In genomic region chr12:109356586-109356985, GRCh38 we compare ENCODE assay signal across 1 cellular context.
TF ChIP-seq lines count a peak whose summit lies in the region.

No MANE protein-coding gene starts in this region.

TF ChIP-seq in HEK293, 187 proteins besides CTCF, POLR2A, EP300 and RAD21 (continued from another document):
- TF ChIP-seq ZBTB21 (tag by site-specific recombination; IDR thresholded peaks at IDR 0.05) (no peak), ZNF292 (tag by site-specific recombination; IDR thresholded peaks at IDR 0.05; ENCODE audit: borderline replicate concordance, low read depth) (no peak), ZNF398 (tag by site-specific recombination; IDR thresholded peaks at IDR 0.05) (no peak), TCF7L2 (IDR thresholded peaks at IDR 0.05; ENCODE audit: borderline replicate concordance, low read depth, low read length) (0 out of 2 replicates have a peak, but pooled peaks have one; percentile 27), ZSCAN16 (tag by site-specific recombination; IDR thresholded peaks at IDR 0.05) (no peak), SP2 (tag by site-specific recombination; IDR thresholded peaks at IDR 0.05) (no peak), TRIM28 (IDR thresholded peaks at IDR 0.05; ENCODE audit: borderline replicate concordance, low read length) (peak; percentile 52; the same call in 1 of the 2 replicates), ZNF623 (tag by site-specific recombination; IDR thresholded peaks at IDR 0.05) (no peak), OSR2 (tag by site-specific recombination; IDR thresholded peaks at IDR 0.05) (peak; percentile 65; the same call in 1 of the 2 replicates), ZNF792 (tag by site-specific recombination; IDR thresholded peaks at IDR 0.05) (no peak), SP7 (tag by site-specific recombination; IDR thresholded peaks at IDR 0.05) (peak; percentile 68), ZNF843 (tag by site-specific recombination; IDR thresholded peaks at IDR 0.05) (peak; percentile 35; the same call in 1 of the 2 replicates), ZNF664 (tag by site-specific recombination; IDR thresholded peaks at IDR 0.05) (no peak), ZFP3 (tag by site-specific recombination; IDR thresholded peaks at IDR 0.05; ENCODE audit: low read depth) (no peak), ZNF48 (tag by site-specific recombination; IDR thresholded peaks at IDR 0.05) (no peak), ZXDB (tag by site-specific recombination; IDR thresholded peaks at IDR 0.05) (no peak), ZNF274 (IDR thresholded peaks at IDR 0.05; ENCODE audit: low read length) (no peak), ZNF274 (tag by site-specific recombination; IDR thresholded peaks at IDR 0.05; ENCODE audit: borderline replicate concordance) (no peak), GFI1B (tag by site-specific recombination; IDR thresholded peaks at IDR 0.05) (no peak), WT1 (tag by site-specific recombination; IDR thresholded peaks at IDR 0.05) (no peak), GLI2 (tag by site-specific recombination; IDR thresholded peaks at IDR 0.05; ENCODE audit: borderline replicate concordance, low read depth) (no peak), ZNF211 (tag by site-specific recombination; IDR thresholded peaks at IDR 0.05; ENCODE audit: low read depth) (no peak)
- TF ChIP-seq, protein P1, sequence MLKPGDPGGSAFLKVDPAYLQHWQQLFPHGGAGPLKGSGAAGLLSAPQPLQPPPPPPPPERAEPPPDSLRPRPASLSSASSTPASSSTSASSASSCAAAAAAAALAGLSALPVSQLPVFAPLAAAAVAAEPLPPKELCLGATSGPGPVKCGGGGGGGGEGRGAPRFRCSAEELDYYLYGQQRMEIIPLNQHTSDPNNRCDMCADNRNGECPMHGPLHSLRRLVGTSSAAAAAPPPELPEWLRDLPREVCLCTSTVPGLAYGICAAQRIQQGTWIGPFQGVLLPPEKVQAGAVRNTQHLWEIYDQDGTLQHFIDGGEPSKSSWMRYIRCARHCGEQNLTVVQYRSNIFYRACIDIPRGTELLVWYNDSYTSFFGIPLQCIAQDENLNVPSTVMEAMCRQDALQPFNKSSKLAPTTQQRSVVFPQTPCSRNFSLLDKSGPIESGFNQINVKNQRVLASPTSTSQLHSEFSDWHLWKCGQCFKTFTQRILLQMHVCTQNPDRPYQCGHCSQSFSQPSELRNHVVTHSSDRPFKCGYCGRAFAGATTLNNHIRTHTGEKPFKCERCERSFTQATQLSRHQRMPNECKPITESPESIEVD (tag by site-specific recombination; IDR thresholded peaks at IDR 0.05), result peak; percentile 81
- TF ChIP-seq, protein P2, sequence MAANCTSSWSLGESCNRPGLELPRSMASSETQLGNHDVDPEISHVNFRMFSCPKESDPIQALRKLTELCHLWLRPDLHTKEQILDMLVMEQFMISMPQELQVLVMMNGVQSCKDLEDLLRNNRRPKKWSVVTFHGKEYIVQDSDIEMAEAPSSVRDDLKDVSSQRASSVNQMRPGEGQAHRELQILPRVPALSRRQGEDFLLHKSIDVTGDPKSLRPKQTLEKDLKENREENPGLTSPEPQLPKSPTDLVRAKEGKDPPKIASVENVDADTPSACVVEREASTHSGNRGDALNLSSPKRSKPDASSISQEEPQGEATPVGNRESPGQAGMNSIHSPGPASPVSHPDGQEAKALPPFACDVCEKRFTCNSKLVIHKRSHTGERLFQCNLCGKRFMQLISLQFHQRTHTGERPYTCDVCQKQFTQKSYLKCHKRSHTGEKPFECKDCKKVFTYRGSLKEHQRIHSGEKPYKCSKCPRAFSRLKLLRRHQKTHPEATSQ (tag by site-specific recombination; IDR thresholded peaks at IDR 0.05), result no peak
